14 cellular contexts compared by ENCODE assay signal in the genomic region with DNA sequence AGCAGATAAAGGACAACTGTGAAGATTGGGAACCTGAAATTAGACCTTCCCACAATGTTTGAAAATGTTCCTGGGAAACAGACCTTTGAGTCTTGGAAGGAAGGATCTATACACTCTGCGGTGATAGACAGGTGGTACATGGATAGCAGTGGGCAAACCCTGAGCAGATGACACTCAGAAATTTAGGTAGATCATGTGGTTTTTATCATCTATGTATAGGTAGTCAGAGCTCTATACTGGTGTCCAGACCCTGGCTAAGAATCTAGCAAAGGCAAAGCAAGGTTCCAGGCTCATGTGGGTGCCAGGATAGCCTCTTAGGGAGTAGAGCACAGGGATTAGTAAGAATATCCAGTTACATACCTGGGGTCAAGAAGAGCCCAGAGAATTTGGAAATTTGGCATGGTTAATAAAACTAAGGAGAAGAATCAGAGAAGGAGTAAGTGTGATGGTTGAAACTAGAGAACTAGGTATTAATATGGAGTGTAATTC.
DNase-seq lines count a peak whose midpoint lies in the region; ATAC-seq and TF ChIP-seq lines count a peak whose summit lies in the region.
"Had no signal": no experiment of that assay in that cellular context is flagged by ENCODE, and none has a peak within 500 bp of the region (broad histone marks: within the 10 kb centered on the region; RNA-seq: fewer than 3 reads in every experiment).

No MANE protein-coding gene starts in this region.

- peak overlapping the region; percentile 33 for H3K4me3 Mint-ChIP-seq in activated CD8-positive, alpha-beta T cell treated with anti-CD3 and anti-CD28 coated beads, Interleukin-2, amount 10 ng/mL, durations not matched to agents 7 days and 5 days
- no peak overlapping the region for H3K4me3 Mint-ChIP-seq in activated CD8-positive, alpha-beta T cell treated with anti-CD3 and anti-CD28 coated beads for 36 hours

- no peak for DNase-seq in activated CD8-positive, alpha-beta T cell treated with anti-CD3 and anti-CD28 coated beads, Interleukin-2, amount 10 ng/mL, durations not matched to agents 7 days and 5 days
- no peak for DNase-seq in activated CD8-positive, alpha-beta T cell treated with anti-CD3 and anti-CD28 coated beads for 36 hours
- DNase-seq in osteoblast (ENCODE audit: insufficient read length, low spot score, missing footprints) (peak; percentile 10), NCI-H1417 (lab: John Stamatoyannopoulos, UW) (no peak), testis (no peak), HuH-7.5 (ENCODE audit: low spot score) (no peak)
- DNase-seq: effector memory CD4-positive, alpha-beta T cell; NCI-H1694 treated with DMSO at 0.1 percent for 48 hours; occipital lobe; stimulated activated naive CD4-positive, alpha-beta T cell treated with Interleukin-2 at 50 U/mL for 16 hours had no signal

- no peaks in the 10 kb centered on the region for H3K79me2 ChIP-seq in osteoblast (ENCODE audit: insufficient read depth, low read length)

- TF ChIP-seq CTCF in activated CD8-positive, alpha-beta T cell treated with anti-CD3 and anti-CD28 coated beads for 36 hours (IDR thresholded peaks at IDR 0.05), result no peak
- no peak for TF ChIP-seq CTCF in osteoblast (IDR thresholded peaks at IDR 0.05; ENCODE audit: extremely low read depth, low read depth, low read length)
- no peak for TF ChIP-seq CTCF in testis (IDR thresholded peaks at IDR 0.05)

- POLR2A ChIA-PET in activated CD8-positive, alpha-beta T cell treated with anti-CD3 and anti-CD28 coated beads, Interleukin-2, amount 10 ng/mL, durations not matched to agents 7 days and 5 days (lab: Charles Lee), result no interaction called here
- POLR2A ChIA-PET in activated CD8-positive, alpha-beta T cell treated with anti-CD3 and anti-CD28 coated beads for 36 hours (lab: Charles Lee), result no interaction called here

- H3K9me3 ChIP-seq in osteoblast (ENCODE audit: low read depth, low read length) (peaks cover 6% of the 10 kb centered on the region), testis (no peaks in the 10 kb centered on the region)
- H3K9me3 ChIP-seq: ascending aorta had no signal

- H3K27ac ChIP-seq in osteoblast (ENCODE audit: low read depth, low read length), result no peak overlapping the region
- no peak overlapping the region for H3K27ac ChIP-seq in testis
- H3K27ac ChIP-seq: 22Rv1, ascending aorta had no signal

- WGBS in testis, 2 donors, result 94 to 100% methylated on average over 1 of the region's 1 CpG

- H4K20me1 ChIP-seq in osteoblast (ENCODE audit: insufficient read depth, low read length), result no peaks in the 10 kb centered on the region

- H3K27me3 Mint-ChIP-seq in activated CD8-positive, alpha-beta T cell treated with anti-CD3 and anti-CD28 coated beads, Interleukin-2, amount 10 ng/mL, durations not matched to agents 7 days and 5 days (ENCODE audit: low read depth), result no peaks in the 10 kb centered on the region
- no peaks in the 10 kb centered on the region for H3K27me3 Mint-ChIP-seq in activated CD8-positive, alpha-beta T cell treated with anti-CD3 and anti-CD28 coated beads for 36 hours

- H3K27ac Mint-ChIP-seq in activated CD8-positive, alpha-beta T cell treated with anti-CD3 and anti-CD28 coated beads, Interleukin-2, amount 10 ng/mL, durations not matched to agents 7 days and 5 days, result no peak overlapping the region
- H3K27ac Mint-ChIP-seq in activated CD8-positive, alpha-beta T cell treated with anti-CD3 and anti-CD28 coated beads for 36 hours, result no peak overlapping the region

- H3K36me3 ChIP-seq in osteoblast (ENCODE audit: insufficient read depth, low read length) (no peaks in the 10 kb centered on the region), testis (ENCODE audit: low read depth, missing control alignments) (no peaks in the 10 kb centered on the region)
- H3K36me3 ChIP-seq: ascending aorta had no signal

- H3K9me3 Mint-ChIP-seq in activated CD8-positive, alpha-beta T cell treated with anti-CD3 and anti-CD28 coated beads, Interleukin-2, amount 10 ng/mL, durations not matched to agents 7 days and 5 days (ENCODE audit: insufficient read depth), result no peaks in the 10 kb centered on the region
- peaks cover 1% of the 10 kb centered on the region for H3K9me3 Mint-ChIP-seq in activated CD8-positive, alpha-beta T cell treated with anti-CD3 and anti-CD28 coated beads for 36 hours

- peaks cover 11% of the 10 kb centered on the region for H3K4me1 Mint-ChIP-seq in activated CD8-positive, alpha-beta T cell treated with anti-CD3 and anti-CD28 coated beads, Interleukin-2, amount 10 ng/mL, durations not matched to agents 7 days and 5 days (ENCODE audit: low read depth)
- peaks cover 9% of the 10 kb centered on the region for H3K4me1 Mint-ChIP-seq in activated CD8-positive, alpha-beta T cell treated with anti-CD3 and anti-CD28 coated beads for 36 hours (ENCODE audit: low read depth)

- H3K4me1 ChIP-seq in osteoblast (ENCODE audit: insufficient read depth, low read length) (no peaks in the 10 kb centered on the region), testis (no peaks in the 10 kb centered on the region)
- H3K4me1 ChIP-seq: ascending aorta had no signal

- H3K4me3 ChIP-seq in osteoblast (ENCODE audit: insufficient read depth, low read length) (no peak overlapping the region), testis (no peak overlapping the region)
- H3K4me3 ChIP-seq: ascending aorta had no signal

- TF ChIP-seq POLR2A in testis (IDR thresholded peaks at IDR 0.05), result no peak

- no peak overlapping the region for H2AFZ ChIP-seq in osteoblast (ENCODE audit: low read length)

- no peaks in the 10 kb centered on the region for H3K36me3 Mint-ChIP-seq in activated CD8-positive, alpha-beta T cell treated with anti-CD3 and anti-CD28 coated beads, Interleukin-2, amount 10 ng/mL, durations not matched to agents 7 days and 5 days (ENCODE audit: low read depth)
- H3K36me3 Mint-ChIP-seq in activated CD8-positive, alpha-beta T cell treated with anti-CD3 and anti-CD28 coated beads for 36 hours (ENCODE audit: low read depth), result no peaks in the 10 kb centered on the region

- H3K4me2 ChIP-seq in osteoblast (ENCODE audit: insufficient read depth, low read length), result no peak overlapping the region

- no peak for ATAC-seq in activated CD8-positive, alpha-beta T cell treated with anti-CD3 and anti-CD28 coated beads, Interleukin-2, amount 10 ng/mL, durations not matched to agents 7 days and 5 days
- no peak for ATAC-seq in activated CD8-positive, alpha-beta T cell treated with anti-CD3 and anti-CD28 coated beads for 36 hours
- ATAC-seq in GM21619 (IDR thresholded peaks at IDR 0.05; ENCODE audit: unreplicated experiment) (peak; percentile 20), HG03439 (IDR thresholded peaks at IDR 0.05; ENCODE audit: unreplicated experiment) (peak; percentile 43)

- H3K27me3 ChIP-seq in osteoblast (ENCODE audit: insufficient read depth, low read length) (no peaks in the 10 kb centered on the region), testis (no peaks in the 10 kb centered on the region)
- H3K27me3 ChIP-seq: ascending aorta had no signal

- intact Hi-C loops in activated CD8-positive, alpha-beta T cell treated with anti-CD3 and anti-CD28 coated beads for 36 hours (cut with micrococcal nuclease), result no loop called here
- intact Hi-C loops in testis (cut with DNase I; ENCODE audit: low total_unique reads), result no loop called here

- CTCF ChIA-PET in activated CD8-positive, alpha-beta T cell treated with anti-CD3 and anti-CD28 coated beads, Interleukin-2, amount 10 ng/mL, durations not matched to agents 7 days and 5 days (lab: Charles Lee), result no interaction called here
- CTCF ChIA-PET in activated CD8-positive, alpha-beta T cell treated with anti-CD3 and anti-CD28 coated beads for 36 hours (lab: Charles Lee), result no interaction called here

Comparison
In these comparisons a context has a peak if more than half of its experiments do, and no peak if none do; other contexts are left out.
1. ATAC-seq: peak in GM21619 (single experiment) and HG03439 (single experiment); none in activated CD8-positive, alpha-beta T cell treated with anti-CD3 and anti-CD28 coated beads, Interleukin-2, amount 10 ng/mL, durations not matched to agents 7 days and 5 days (single experiment) and activated CD8-positive, alpha-beta T cell treated with anti-CD3 and anti-CD28 coated beads for 36 hours (single experiment).